In the genomic region with DNA sequence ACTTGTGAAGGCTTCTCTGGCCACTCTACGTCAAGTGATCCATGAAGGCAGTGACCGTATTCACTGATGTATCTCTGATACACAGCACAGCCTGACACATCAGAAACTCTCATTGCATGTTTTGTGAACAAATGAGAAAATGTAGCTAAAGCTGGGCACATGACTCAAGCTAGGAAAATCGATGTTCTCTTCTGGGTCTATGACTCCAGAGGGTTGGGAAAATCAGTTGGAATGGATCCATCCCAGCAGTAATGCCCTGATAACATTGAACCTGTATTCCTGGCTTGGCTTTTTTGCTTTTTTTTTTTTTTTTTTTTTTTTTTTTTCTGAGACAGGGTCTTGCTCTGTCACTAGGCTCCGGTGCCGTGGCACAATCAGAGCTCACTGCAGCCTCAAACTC, we compare ENCODE assay signal across 23 cellular contexts.
DNase-seq lines count a peak whose midpoint lies in the region; ATAC-seq and TF ChIP-seq lines count a peak whose summit lies in the region.
"Had no signal": no experiment of that assay in that cellular context is flagged by ENCODE, and none has a peak within 500 bp of the region (broad histone marks: within the 10 kb centered on the region; RNA-seq: fewer than 3 reads in every experiment).

No MANE protein-coding gene starts in this region.

- no peaks in the 10 kb centered on the region for H4K20me1 ChIP-seq in GM23248 (ENCODE audit: insufficient read depth)
- H4K20me1 ChIP-seq: BLaER1 had no signal

- 18 to 21% methylated on average over 5 of the region's 5 CpGs for WGBS in GM23248 (ENCODE audit: low coverage in 1 of 2, low lambda C conversion rate in 2 of 2, missing lambda C conversion rate in 2 of 2), 2 experiments

- H3K4me1 ChIP-seq in GM23248 (ENCODE audit: insufficient read depth): no peaks in the 10 kb centered on the region
- H3K4me1 ChIP-seq in gastrocnemius medialis: no peaks in the 10 kb centered on the region
- H3K4me1 ChIP-seq: BE2C, BLaER1 had no signal

- H3K27ac ChIP-seq in angular gyrus (ENCODE audit: low read depth, low read length) (peak overlapping the region; percentile 17), caudate nucleus (ENCODE audit: low read depth, low read length) (peak overlapping the region; percentile 53), GM23248 (no peak overlapping the region), gastrocnemius medialis (no peak overlapping the region)
- H3K27ac ChIP-seq: BLaER1 had no signal

- no peaks in the 10 kb centered on the region for H3K9me2 ChIP-seq in GM23248 (ENCODE audit: insufficient read depth)

- H3K27me3 ChIP-seq in GM23248 (replicated peaks; ENCODE audit: insufficient read depth) (no peaks in the 10 kb centered on the region), gastrocnemius medialis (no peaks in the 10 kb centered on the region)
- H3K27me3 ChIP-seq: BE2C, BLaER1 had no signal

- H3K9me3 ChIP-seq in GM23248 (ENCODE audit: low read depth) (no peaks in the 10 kb centered on the region), gastrocnemius medialis (no peaks in the 10 kb centered on the region)
- H3K9me3 ChIP-seq: BE2C, BLaER1 had no signal

- no peak overlapping the region for H3K4me3 ChIP-seq in GM23248
- no peak overlapping the region for H3K4me3 ChIP-seq in gastrocnemius medialis
- H3K4me3 ChIP-seq: BLaER1, GM12878 had no signal

- no peak for TF ChIP-seq CTCF in gastrocnemius medialis (IDR thresholded peaks at IDR 0.05 in 4 of 5, conservative IDR thresholded peaks at IDR 0.05 in 1 of 5)

- H3K36me3 ChIP-seq in GM23248 (ENCODE audit: low read depth): no peaks in the 10 kb centered on the region
- H3K36me3 ChIP-seq in gastrocnemius medialis: no peaks in the 10 kb centered on the region
- H3K36me3 ChIP-seq: BE2C, BLaER1 had no signal

- H3K79me2 ChIP-seq in GM23248 (ENCODE audit: insufficient read depth): no peaks in the 10 kb centered on the region

- DNase-seq in caudate nucleus (lab: John Stamatoyannopoulos, UW) (no peak), left lobe of liver (ENCODE audit: low spot score) (no peak), NCI-H82 (lab: John Stamatoyannopoulos, UW) (no peak), GM23248 (no peak), gastrocnemius medialis (no peak)
- DNase-seq: 8988T; ACHN; BE2C; C1 segment of cervical spinal cord; CD4-positive, alpha-beta memory T cell; CD4-positive, CD25-positive, alpha-beta regulatory T cell; CD8-positive, alpha-beta memory T cell; COR-L47; DMS 273 treated with DMSO at 0.1 percent for 48 hours; DMS153; DMS53; DMS79; DND-41; EL; GDM1 had no signal

- H2AFZ ChIP-seq in GM23248: no peak overlapping the region

- no peak overlapping the region for H3K4me2 ChIP-seq in GM23248 (ENCODE audit: unreplicated experiment)
- H3K4me2 ChIP-seq: BLaER1 had no signal

- peak; percentile 72 for ATAC-seq in left lobe of liver
- no peak for ATAC-seq in gastrocnemius medialis
- ATAC-seq: GM12878 had no signal

- no peak overlapping the region for H3K9ac ChIP-seq in GM23248
- H3K9ac ChIP-seq: BLaER1 had no signal

- in situ Hi-C loops in GM23248 (cut with MboI): no loop called here
- in situ Hi-C loops in gastrocnemius medialis (cut with MboI; ENCODE audit: low sequenced_read_pairs in 4 of 4): no loop called here

- no peak for TF ChIP-seq POLR2A in gastrocnemius medialis (IDR thresholded peaks at IDR 0.05)

- intact Hi-C loops in gastrocnemius medialis (cut with DNase I; ENCODE audit: low total_unique reads): no loop called here

- no peaks in the 10 kb centered on the region for H3F3A ChIP-seq in GM23248 (ENCODE audit: insufficient read depth)

Comparison
In these comparisons a context has a peak if more than half of its experiments do, and no peak if none do; other contexts are left out.
1. H3K27ac ChIP-seq: peak in angular gyrus (single experiment) and caudate nucleus (single experiment); none in GM23248 (single experiment) and gastrocnemius medialis (0 of 4).